8 cellular contexts compared by ENCODE assay signal in genomic region chr2:130797493-130798435, GRCh38. TPM values are rescaled to one million over a fixed set of nuclear protein-coding genes. Genes with fewer than 3 reads are reported as not detected.
A peak's percentile ranks its signal among the peaks of the same experiment; 100 is the strongest.
DNase-seq lines count a peak whose midpoint lies in the region; ATAC-seq, FAIRE-seq and TF ChIP-seq lines count a peak whose summit lies in the region.

No MANE protein-coding gene starts in this region.

- TF ChIP-seq POLR2A in H1 (IDR thresholded peaks at IDR 0.05; ENCODE audit: control extremely low read depth in 1 of 2, low read depth in 2 of 2, low read length in 2 of 2) = no peak

- peak; percentile 83 to 97 (median 88) for TF ChIP-seq CTCF in H1 (IDR thresholded peaks at IDR 0.05; ENCODE audit: control extremely low read depth in 1 of 3, insufficient read depth in 1 of 3, low read depth in 1 of 3, low read length in 3 of 3)

- no peak overlapping the region for H3K23ac ChIP-seq in H1 (ENCODE audit: insufficient read length)

- H3K4me3 ChIP-seq in H1 (ENCODE audit: extremely low read depth in 1 of 4, insufficient read depth in 2 of 4, low read depth in 3 of 4, low read length in 4 of 4) (peak overlapping the region; percentile 33 to 73 (median 64)), mesodermal cell (ENCODE audit: extremely low read depth, insufficient read depth, low read length, poor library complexity, severe bottlenecking) (peak overlapping the region; percentile 74)

- H3K9me3 ChIP-seq in H1 (ENCODE audit: insufficient read depth in 2 of 2, low read depth in 1 of 2, low read length in 1 of 2) (no peaks in the 10 kb centered on the region), mesodermal cell (ENCODE audit: control insufficient read depth, low read length) (no peaks in the 10 kb centered on the region)

- 0 out of 7 replicates have a peak overlapping the region, but pooled peaks of 1 of the 4 experiments have one; percentile 3 for H3K9ac ChIP-seq in H1 (replicated peaks in 1 of 4; ENCODE audit: extremely low read depth in 1 of 4, low read depth in 3 of 4, low read length in 3 of 4)

- no peak overlapping the region for H4K5ac ChIP-seq in H1 (ENCODE audit: insufficient read length, low read depth, low read length)

- H3K79me1 ChIP-seq in H1 (ENCODE audit: low read depth, low read length) = no peaks in the 10 kb centered on the region

- no peak overlapping the region for H2BK20ac ChIP-seq in H1 (ENCODE audit: low read length)

- no peak overlapping the region; the same call in 1 of the 2 replicates for H2BK15ac ChIP-seq in H1 (ENCODE audit: low read length)

- no peak for FAIRE-seq in H1 (lab: Jason Lieb, UNC)

- no peak overlapping the region for H2BK120ac ChIP-seq in H1 (replicated peaks; ENCODE audit: low read depth, low read length)

- H4K8ac ChIP-seq in H1 (ENCODE audit: extremely low read depth, insufficient read depth, low read length) = peak overlapping the region; percentile 68

- H4K20me1 ChIP-seq in H1 (replicated peaks in 1 of 2; ENCODE audit: control insufficient read depth in 1 of 2, insufficient read depth in 2 of 2, low read length in 2 of 2) = no peaks in the 10 kb centered on the region

- H3K4me2 ChIP-seq in H1 (ENCODE audit: insufficient read depth in 1 of 2, low read depth in 2 of 2, low read length in 2 of 2) = peak overlapping the region; percentile 68 to 99

- DNase-seq in CMK (ENCODE audit: low read depth) = peak; percentile 54
- peak; percentile 74 for DNase-seq in NCI-H82 treated with DMSO at 0.1 percent for 48 hours (lab: John Stamatoyannopoulos, UW; ENCODE audit: unreplicated experiment)
- peak; percentile 98 for DNase-seq in activated CD8-positive, alpha-beta memory T cell treated with anti-CD3 and anti-CD28 coated beads for 24 hours
- DNase-seq in H1 (ENCODE audit: low read depth in 1 of 2, low spot score in 2 of 2) = peak; percentile 67 to 97
- peak; percentile 85 for DNase-seq in stimulated activated CD8-positive, alpha-beta memory T cell treated with anti-CD3 and anti-CD28 coated beads, Interleukin-15, amount 100 ng/mL, for 1 hour (ENCODE audit: low read depth)

- TF ChIP-seq RAD21 in H1 (IDR thresholded peaks at IDR 0.05 in 1 of 2, conservative IDR thresholded peaks at IDR 0.05 in 1 of 2; ENCODE audit: low read depth in 2 of 2, low read length in 2 of 2) = peak; percentile 88 to 96

- ATAC-seq in GM19395 (IDR thresholded peaks at IDR 0.05; ENCODE audit: unreplicated experiment) = peak; percentile 95
- peak; percentile 90 for ATAC-seq in HG03521 (IDR thresholded peaks at IDR 0.05; ENCODE audit: unreplicated experiment)

- peak overlapping the region; percentile 38; the same call in 1 of the 2 replicates for H3K18ac ChIP-seq in H1 (ENCODE audit: extremely low read depth, low read length)

- no peak overlapping the region for H3K27ac ChIP-seq in H1 (ENCODE audit: low read depth, low read length)
- H3K27ac ChIP-seq in mesodermal cell (ENCODE audit: low read depth, low read length, severe bottlenecking) = peak overlapping the region; percentile 49

- 3% methylated on average over 83 of the region's 96 CpGs; no CpG with 5 or more reads in 1 of the 2 experiments for WGBS in H1 (ENCODE audit: extremely low coverage in 1 of 2, insufficient coverage in 1 of 2, insufficient read length in 1 of 2, insufficient replicate concordance in 2 of 2, low coverage in 1 of 2, low lambda C conversion rate in 2 of 2, missing lambda C conversion rate in 1 of 2), 2 experiments
- 1% methylated on average over 89 to 92 of the region's 96 CpGs for WGBS in mesodermal cell (ENCODE audit: insufficient coverage in 2 of 2), 2 experiments

- peak overlapping the region; percentile 38 for H4K91ac ChIP-seq in H1 (replicated peaks; ENCODE audit: insufficient read length, low read length)

- H3K4me1 ChIP-seq in H1 (replicated peaks in 1 of 4; ENCODE audit: control insufficient read depth in 3 of 4, insufficient read depth in 4 of 4, low read length in 3 of 4) (peaks cover 2 to 16% (median 7%) of the 10 kb centered on the region in 4 experiments; a peak in 6 of 7 replicates), mesodermal cell (ENCODE audit: control insufficient read depth, insufficient read depth, low read length, poor library complexity, severe bottlenecking) (no peaks in the 10 kb centered on the region)

- POLR2A ChIA-PET in H1 (lab: Charles Lee; ENCODE audit: partially characterized antibody) = interaction anchor here (0.6 to 1.3 kb wide), 3 partner anchors 23 to 125 kb away, joined by 3 read pairs; no protein-coding TSS in a partner anchor

- peak overlapping the region; percentile 66; the same call in 1 of the 2 replicates for H2BK5ac ChIP-seq in H1 (ENCODE audit: low read depth, low read length)

- peak overlapping the region; percentile 72 for H3K4ac ChIP-seq in H1 (replicated peaks; ENCODE audit: insufficient read length, low read depth, low read length)

- H3K27me3 ChIP-seq in H1 (replicated peaks in 1 of 4; ENCODE audit: control insufficient read depth in 3 of 4, extremely low read depth in 1 of 4, insufficient read depth in 3 of 4, low read length in 3 of 4) = peaks cover 0 to 15% (median 13%) of the 10 kb centered on the region in 4 experiments; a peak in 6 of 7 replicates

- peak overlapping the region; percentile 60; the same call in 1 of the 2 replicates for H2AFZ ChIP-seq in H1 (ENCODE audit: low read length)

- H3K23me2 ChIP-seq in H1 (ENCODE audit: low read depth, low read length) = peaks cover 6% of the 10 kb centered on the region; the same call in 1 of the 2 replicates

- CTCF ChIA-PET in H1 (lab: Charles Lee; ENCODE audit: partially characterized antibody) = interaction anchor here (0.5 to 11.0 kb wide), 49 partner anchors 9 to 254 kb away, joined by 3 to 156 read pairs (median 4); partner anchors contain the start of genes ARHGEF4 and GPR148

- H2AK5ac ChIP-seq in H1 (ENCODE audit: low read depth, low read length) = no peak overlapping the region

- H3K36me3 ChIP-seq in H1 (ENCODE audit: control insufficient read depth in 2 of 4, insufficient read depth in 4 of 4, low read length in 3 of 4) = no peaks in the 10 kb centered on the region
- H3K36me3 ChIP-seq in mesodermal cell (ENCODE audit: control insufficient read depth, insufficient read depth, low read length) = no peaks in the 10 kb centered on the region

- H3K79me2 ChIP-seq in H1 (ENCODE audit: control insufficient read depth in 1 of 2, insufficient read depth in 2 of 2, low read length in 2 of 2) = no peaks in the 10 kb centered on the region

- TF ChIP-seq EP300 in H1 (IDR thresholded peaks at IDR 0.05; ENCODE audit: borderline replicate concordance in 1 of 2, low read depth in 2 of 2, low read length in 2 of 2) = no peak; a peak in 1 of 3 replicates

- H3K56ac ChIP-seq in H1 (replicated peaks; ENCODE audit: insufficient read length, low read depth, low read length) = peak overlapping the region; percentile 4

- H2BK12ac ChIP-seq in H1 (ENCODE audit: low read depth, low read length) = peak overlapping the region; percentile 75; the same call in 1 of the 2 replicates

- no peak overlapping the region for H3K14ac ChIP-seq in H1 (ENCODE audit: insufficient read length)

TF ChIP-seq in H1, 55 proteins besides CTCF, POLR2A, EP300 and RAD21 (continues in another document):
- TF ChIP-seq SP2 (IDR thresholded peaks at IDR 0.05; ENCODE audit: low read length) (no peak), GABPA (IDR thresholded peaks at IDR 0.05; ENCODE audit: borderline replicate concordance, insufficient read depth, low read length) (0 out of 2 replicates have a peak, but pooled peaks have one; percentile 62), CREB1 (IDR thresholded peaks at IDR 0.05) (peak; percentile 68; the same call in 1 of the 2 replicates), TAF1 (IDR thresholded peaks at IDR 0.05; ENCODE audit: low read depth, low read length) (no peak), FOSL1 (IDR thresholded peaks at IDR 0.05; ENCODE audit: insufficient read depth, low read depth, low read length) (no peak)

RNA-seq across cellular contexts. Expression of gene ARHGEF4, which starts 39.0 kb away (rescaled TPM):
- 13.3 and 14.6 TPM in 2 replicates for total RNA-seq in H1 (2021; fragmentation: NEBNext Ultra II Directional; extraction: Animal tissue kit (Norgen Biotek cat#: 25700))
- 10.6 and 14.5 TPM in 2 replicates for polyA plus RNA-seq in H1 (2011; rRNA removed)
- polyA plus RNA-seq in H1 (2011; cell fraction: cytosol; rRNA removed) = 11.0 TPM
- 54.4 TPM for polyA plus RNA-seq in H1 (2011; cell fraction: nucleus; rRNA removed)
- polyA plus RNA-seq in H1 (2012, experiment 1 of 2) = 10.6 to 16.4 TPM (median 15.6 TPM) in 4 replicates
- polyA plus RNA-seq in H1 (2012, experiment 2 of 2) = 9.9 TPM
- polyA plus RNA-seq in H1 (2013, experiment 1 of 2) = 12.9 TPM
- polyA plus RNA-seq in H1 (2013, experiment 2 of 2) = 10.7 TPM
- polyA minus RNA-seq in H1 (2011; rRNA and poly(A)+ RNA removed) = 13.4 and 18.2 TPM in 2 replicates
- polyA minus RNA-seq in H1 (2011; cell fraction: cytosol; rRNA and poly(A)+ RNA removed) = 8.7 TPM
- polyA minus RNA-seq in H1 (2011; cell fraction: nucleus; rRNA and poly(A)+ RNA removed) = 21.4 TPM
- polyA plus RNA-seq in mesodermal cell (2013, experiment 1 of 2) = 6.5 TPM
- 6.2 TPM for polyA plus RNA-seq in mesodermal cell (2013, experiment 2 of 2)

RNA-seq across cellular contexts. Expression of gene AMER3, which starts 42.4 kb away (rescaled TPM):
- total RNA-seq in H1 (2021; fragmentation: NEBNext Ultra II Directional; extraction: Animal tissue kit (Norgen Biotek cat#: 25700)) = 0.19 and 0.55 TPM in 2 replicates
- 0.15 and 0.17 TPM in 2 replicates for polyA plus RNA-seq in H1 (2011; rRNA removed)
- polyA plus RNA-seq in H1 (2011; cell fraction: cytosol; rRNA removed) = 0.06 TPM
- 0.09 TPM for polyA plus RNA-seq in H1 (2011; cell fraction: nucleus; rRNA removed)
- polyA plus RNA-seq in H1 (2012, experiment 1 of 2) = 0.08 to 0.16 TPM (median 0.10 TPM) in 4 replicates
- polyA plus RNA-seq in H1 (2012, experiment 2 of 2) = 0.10 TPM
- 0.08 TPM for polyA plus RNA-seq in H1 (2013, experiment 1 of 2)
- 0.07 TPM for polyA plus RNA-seq in H1 (2013, experiment 2 of 2)
- 0.17 and 0.35 TPM in 2 replicates for polyA minus RNA-seq in H1 (2011; rRNA and poly(A)+ RNA removed)
- not detected for polyA minus RNA-seq in H1 (2011; cell fraction: cytosol; rRNA and poly(A)+ RNA removed)
- polyA minus RNA-seq in H1 (2011; cell fraction: nucleus; rRNA and poly(A)+ RNA removed) = 0.20 TPM
- polyA plus RNA-seq in mesodermal cell (2013, experiment 1 of 2) = 0.11 TPM
- 0.15 TPM for polyA plus RNA-seq in mesodermal cell (2013, experiment 2 of 2)
